Comparison of ENCODE assay signal across 1 cellular context in the genomic region with DNA sequence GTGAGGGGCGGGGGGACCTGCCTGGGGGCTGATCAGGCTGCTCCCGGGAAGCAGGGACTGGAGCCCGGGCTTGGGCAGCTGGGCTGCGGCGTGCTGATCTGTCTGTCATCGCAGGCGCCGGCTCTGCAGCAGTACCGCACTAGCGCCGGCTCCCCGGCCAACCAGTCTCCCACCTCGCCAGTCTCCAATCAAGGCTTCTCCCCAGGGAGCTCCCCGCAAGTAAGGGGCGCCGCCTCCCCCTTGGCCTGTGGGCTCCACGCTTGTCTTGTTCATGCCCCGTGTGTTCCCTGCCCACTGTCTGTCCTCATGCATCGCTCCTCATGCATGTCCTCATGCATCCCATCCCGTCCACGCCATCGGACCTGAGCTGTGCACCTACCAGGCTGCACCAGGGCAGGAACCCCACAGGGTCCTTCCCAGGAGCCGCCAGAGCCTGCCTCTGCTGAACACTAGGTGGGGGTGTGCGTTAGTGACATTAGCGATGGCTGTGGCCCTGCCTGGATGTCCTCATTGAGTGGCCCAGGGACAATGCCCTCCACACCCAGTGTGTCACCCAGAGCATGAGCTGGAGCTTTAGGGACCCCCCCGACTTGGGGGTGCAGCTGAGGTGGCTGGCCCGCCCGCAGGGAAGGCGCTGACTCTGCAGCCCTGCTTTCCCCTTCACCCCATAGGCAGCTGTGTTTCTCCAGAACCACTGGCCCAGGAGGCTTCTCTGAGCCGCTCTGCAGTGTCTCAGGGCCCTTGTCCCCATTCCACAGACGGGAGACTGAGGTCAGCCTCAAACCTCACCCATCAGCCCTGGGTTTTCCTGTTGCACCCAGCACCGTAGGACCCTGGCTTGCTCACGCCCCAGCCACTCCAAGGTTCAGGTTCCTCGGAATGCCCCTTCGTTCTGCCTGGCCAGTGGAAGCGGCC.
TF ChIP-seq lines count a peak whose summit lies in the region.

No MANE protein-coding gene starts in this region.

TF ChIP-seq in HepG2, 621 proteins besides CTCF, POLR2A, EP300 and RAD21 (continued from another document and continues in another):
- TF ChIP-seq, protein P1, sequence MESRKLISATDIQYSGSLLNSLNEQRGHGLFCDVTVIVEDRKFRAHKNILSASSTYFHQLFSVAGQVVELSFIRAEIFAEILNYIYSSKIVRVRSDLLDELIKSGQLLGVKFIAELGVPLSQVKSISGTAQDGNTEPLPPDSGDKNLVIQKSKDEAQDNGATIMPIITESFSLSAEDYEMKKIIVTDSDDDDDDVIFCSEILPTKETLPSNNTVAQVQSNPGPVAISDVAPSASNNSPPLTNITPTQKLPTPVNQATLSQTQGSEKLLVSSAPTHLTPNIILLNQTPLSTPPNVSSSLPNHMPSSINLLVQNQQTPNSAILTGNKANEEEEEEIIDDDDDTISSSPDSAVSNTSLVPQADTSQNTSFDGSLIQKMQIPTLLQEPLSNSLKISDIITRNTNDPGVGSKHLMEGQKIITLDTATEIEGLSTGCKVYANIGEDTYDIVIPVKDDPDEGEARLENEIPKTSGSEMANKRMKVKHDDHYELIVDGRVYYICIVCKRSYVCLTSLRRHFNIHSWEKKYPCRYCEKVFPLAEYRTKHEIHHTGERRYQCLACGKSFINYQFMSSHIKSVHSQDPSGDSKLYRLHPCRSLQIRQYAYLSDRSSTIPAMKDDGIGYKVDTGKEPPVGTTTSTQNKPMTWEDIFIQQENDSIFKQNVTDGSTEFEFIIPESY (CRISPR knock-in tag; IDR thresholded peaks at IDR 0.05): peak; percentile 96
- TF ChIP-seq, protein P2, sequence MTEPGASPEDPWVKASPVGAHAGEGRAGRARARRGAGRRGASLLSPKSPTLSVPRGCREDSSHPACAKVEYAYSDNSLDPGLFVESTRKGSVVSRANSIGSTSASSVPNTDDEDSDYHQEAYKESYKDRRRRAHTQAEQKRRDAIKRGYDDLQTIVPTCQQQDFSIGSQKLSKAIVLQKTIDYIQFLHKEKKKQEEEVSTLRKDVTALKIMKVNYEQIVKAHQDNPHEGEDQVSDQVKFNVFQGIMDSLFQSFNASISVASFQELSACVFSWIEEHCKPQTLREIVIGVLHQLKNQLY (CRISPR knock-in tag; IDR thresholded peaks at IDR 0.05): no peak
- TF ChIP-seq, protein P3, sequence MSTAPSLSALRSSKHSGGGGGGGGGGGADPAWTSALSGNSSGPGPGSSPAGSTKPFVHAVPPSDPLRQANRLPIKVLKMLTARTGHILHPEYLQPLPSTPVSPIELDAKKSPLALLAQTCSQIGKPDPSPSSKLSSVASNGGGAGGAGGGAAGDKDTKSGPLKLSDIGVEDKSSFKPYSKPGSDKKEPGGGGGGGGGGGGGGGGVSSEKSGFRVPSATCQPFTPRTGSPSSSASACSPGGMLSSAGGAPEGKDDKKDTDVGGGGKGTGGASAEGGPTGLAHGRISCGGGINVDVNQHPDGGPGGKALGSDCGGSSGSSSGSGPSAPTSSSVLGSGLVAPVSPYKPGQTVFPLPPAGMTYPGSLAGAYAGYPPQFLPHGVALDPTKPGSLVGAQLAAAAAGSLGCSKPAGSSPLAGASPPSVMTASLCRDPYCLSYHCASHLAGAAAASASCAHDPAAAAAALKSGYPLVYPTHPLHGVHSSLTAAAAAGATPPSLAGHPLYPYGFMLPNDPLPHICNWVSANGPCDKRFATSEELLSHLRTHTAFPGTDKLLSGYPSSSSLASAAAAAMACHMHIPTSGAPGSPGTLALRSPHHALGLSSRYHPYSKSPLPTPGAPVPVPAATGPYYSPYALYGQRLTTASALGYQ (CRISPR knock-in tag; IDR thresholded peaks at IDR 0.05): no peak
- no peak for TF ChIP-seq ZSCAN29 (CRISPR knock-in tag; conservative IDR thresholded peaks at IDR 0.05)
- TF ChIP-seq NR2C2 (CRISPR knock-in tag; IDR thresholded peaks at IDR 0.05; ENCODE audit: borderline replicate concordance): no peak
- TF ChIP-seq ZNF780A (CRISPR knock-in tag; IDR thresholded peaks at IDR 0.05): no peak
- TF ChIP-seq, protein P4, sequence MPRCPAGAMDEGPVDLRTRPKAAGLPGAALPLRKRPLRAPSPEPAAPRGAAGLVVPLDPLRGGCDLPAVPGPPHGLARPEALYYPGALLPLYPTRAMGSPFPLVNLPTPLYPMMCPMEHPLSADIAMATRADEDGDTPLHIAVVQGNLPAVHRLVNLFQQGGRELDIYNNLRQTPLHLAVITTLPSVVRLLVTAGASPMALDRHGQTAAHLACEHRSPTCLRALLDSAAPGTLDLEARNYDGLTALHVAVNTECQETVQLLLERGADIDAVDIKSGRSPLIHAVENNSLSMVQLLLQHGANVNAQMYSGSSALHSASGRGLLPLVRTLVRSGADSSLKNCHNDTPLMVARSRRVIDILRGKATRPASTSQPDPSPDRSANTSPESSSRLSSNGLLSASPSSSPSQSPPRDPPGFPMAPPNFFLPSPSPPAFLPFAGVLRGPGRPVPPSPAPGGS (CRISPR knock-in tag; IDR thresholded peaks at IDR 0.05): no peak
- TF ChIP-seq MAF1 (CRISPR knock-in tag; IDR thresholded peaks at IDR 0.05; ENCODE audit: borderline replicate concordance): no peak
- no peak for TF ChIP-seq ZBTB20 (CRISPR knock-in tag; IDR thresholded peaks at IDR 0.05; ENCODE audit: borderline replicate concordance, low read depth)
- TF ChIP-seq ZNF234 (CRISPR knock-in tag; conservative IDR thresholded peaks at IDR 0.05): no peak
- TF ChIP-seq SMC3 (IDR thresholded peaks at IDR 0.05; ENCODE audit: low read length): peak; percentile 48
- TF ChIP-seq, protein P5, sequence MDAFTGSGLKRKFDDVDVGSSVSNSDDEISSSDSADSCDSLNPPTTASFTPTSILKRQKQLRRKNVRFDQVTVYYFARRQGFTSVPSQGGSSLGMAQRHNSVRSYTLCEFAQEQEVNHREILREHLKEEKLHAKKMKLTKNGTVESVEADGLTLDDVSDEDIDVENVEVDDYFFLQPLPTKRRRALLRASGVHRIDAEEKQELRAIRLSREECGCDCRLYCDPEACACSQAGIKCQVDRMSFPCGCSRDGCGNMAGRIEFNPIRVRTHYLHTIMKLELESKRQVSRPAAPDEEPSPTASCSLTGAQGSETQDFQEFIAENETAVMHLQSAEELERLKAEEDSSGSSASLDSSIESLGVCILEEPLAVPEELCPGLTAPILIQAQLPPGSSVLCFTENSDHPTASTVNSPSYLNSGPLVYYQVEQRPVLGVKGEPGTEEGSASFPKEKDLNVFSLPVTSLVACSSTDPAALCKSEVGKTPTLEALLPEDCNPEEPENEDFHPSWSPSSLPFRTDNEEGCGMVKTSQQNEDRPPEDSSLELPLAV (CRISPR knock-in tag; conservative IDR thresholded peaks at IDR 0.05; ENCODE audit: low read depth): no peak
- TF ChIP-seq HES4 (CRISPR knock-in tag; IDR thresholded peaks at IDR 0.05; ENCODE audit: borderline replicate concordance): no peak
- no peak for TF ChIP-seq TCF7L2 (IDR thresholded peaks at IDR 0.05; ENCODE audit: low read depth, low read length)
- TF ChIP-seq TBX2 (CRISPR knock-in tag; IDR thresholded peaks at IDR 0.05; ENCODE audit: borderline replicate concordance): no peak
- TF ChIP-seq, protein P6, sequence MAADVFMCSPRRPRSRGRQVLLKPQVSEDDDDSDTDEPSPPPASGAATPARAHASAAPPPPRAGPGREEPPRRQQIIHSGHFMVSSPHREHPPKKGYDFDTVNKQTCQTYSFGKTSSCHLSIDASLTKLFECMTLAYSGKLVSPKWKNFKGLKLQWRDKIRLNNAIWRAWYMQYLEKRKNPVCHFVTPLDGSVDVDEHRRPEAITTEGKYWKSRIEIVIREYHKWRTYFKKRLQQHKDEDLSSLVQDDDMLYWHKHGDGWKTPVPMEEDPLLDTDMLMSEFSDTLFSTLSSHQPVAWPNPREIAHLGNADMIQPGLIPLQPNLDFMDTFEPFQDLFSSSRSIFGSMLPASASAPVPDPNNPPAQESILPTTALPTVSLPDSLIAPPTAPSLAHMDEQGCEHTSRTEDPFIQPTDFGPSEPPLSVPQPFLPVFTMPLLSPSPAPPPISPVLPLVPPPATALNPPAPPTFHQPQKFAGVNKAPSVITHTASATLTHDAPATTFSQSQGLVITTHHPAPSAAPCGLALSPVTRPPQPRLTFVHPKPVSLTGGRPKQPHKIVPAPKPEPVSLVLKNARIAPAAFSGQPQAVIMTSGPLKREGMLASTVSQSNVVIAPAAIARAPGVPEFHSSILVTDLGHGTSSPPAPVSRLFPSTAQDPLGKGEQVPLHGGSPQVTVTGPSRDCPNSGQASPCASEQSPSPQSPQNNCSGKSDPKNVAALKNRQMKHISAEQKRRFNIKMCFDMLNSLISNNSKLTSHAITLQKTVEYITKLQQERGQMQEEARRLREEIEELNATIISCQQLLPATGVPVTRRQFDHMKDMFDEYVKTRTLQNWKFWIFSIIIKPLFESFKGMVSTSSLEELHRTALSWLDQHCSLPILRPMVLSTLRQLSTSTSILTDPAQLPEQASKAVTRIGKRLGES (CRISPR knock-in tag; IDR thresholded peaks at IDR 0.05; ENCODE audit: borderline replicate concordance): no peak
- TF ChIP-seq, protein P7, sequence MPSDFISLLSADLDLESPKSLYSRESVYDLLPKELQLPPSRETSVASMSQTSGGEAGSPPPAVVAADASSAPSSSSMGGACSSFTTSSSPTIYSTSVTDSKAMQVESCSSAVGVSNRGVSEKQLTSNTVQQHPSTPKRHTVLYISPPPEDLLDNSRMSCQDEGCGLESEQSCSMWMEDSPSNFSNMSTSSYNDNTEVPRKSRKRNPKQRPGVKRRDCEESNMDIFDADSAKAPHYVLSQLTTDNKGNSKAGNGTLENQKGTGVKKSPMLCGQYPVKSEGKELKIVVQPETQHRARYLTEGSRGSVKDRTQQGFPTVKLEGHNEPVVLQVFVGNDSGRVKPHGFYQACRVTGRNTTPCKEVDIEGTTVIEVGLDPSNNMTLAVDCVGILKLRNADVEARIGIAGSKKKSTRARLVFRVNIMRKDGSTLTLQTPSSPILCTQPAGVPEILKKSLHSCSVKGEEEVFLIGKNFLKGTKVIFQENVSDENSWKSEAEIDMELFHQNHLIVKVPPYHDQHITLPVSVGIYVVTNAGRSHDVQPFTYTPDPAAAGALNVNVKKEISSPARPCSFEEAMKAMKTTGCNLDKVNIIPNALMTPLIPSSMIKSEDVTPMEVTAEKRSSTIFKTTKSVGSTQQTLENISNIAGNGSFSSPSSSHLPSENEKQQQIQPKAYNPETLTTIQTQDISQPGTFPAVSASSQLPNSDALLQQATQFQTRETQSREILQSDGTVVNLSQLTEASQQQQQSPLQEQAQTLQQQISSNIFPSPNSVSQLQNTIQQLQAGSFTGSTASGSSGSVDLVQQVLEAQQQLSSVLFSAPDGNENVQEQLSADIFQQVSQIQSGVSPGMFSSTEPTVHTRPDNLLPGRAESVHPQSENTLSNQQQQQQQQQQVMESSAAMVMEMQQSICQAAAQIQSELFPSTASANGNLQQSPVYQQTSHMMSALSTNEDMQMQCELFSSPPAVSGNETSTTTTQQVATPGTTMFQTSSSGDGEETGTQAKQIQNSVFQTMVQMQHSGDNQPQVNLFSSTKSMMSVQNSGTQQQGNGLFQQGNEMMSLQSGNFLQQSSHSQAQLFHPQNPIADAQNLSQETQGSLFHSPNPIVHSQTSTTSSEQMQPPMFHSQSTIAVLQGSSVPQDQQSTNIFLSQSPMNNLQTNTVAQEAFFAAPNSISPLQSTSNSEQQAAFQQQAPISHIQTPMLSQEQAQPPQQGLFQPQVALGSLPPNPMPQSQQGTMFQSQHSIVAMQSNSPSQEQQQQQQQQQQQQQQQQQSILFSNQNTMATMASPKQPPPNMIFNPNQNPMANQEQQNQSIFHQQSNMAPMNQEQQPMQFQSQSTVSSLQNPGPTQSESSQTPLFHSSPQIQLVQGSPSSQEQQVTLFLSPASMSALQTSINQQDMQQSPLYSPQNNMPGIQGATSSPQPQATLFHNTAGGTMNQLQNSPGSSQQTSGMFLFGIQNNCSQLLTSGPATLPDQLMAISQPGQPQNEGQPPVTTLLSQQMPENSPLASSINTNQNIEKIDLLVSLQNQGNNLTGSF (CRISPR knock-in tag; IDR thresholded peaks at IDR 0.05): no peak
- TF ChIP-seq ZNF552 (CRISPR knock-in tag; IDR thresholded peaks at IDR 0.05; ENCODE audit: borderline replicate concordance): no peak
- TF ChIP-seq SMARCE1 (IDR thresholded peaks at IDR 0.05; ENCODE audit: borderline replicate concordance): no peak
- TF ChIP-seq ZNF792 (CRISPR knock-in tag; IDR thresholded peaks at IDR 0.05): no peak
- no peak for TF ChIP-seq EEA1 (CRISPR knock-in tag; IDR thresholded peaks at IDR 0.05; ENCODE audit: borderline replicate concordance)
- TF ChIP-seq ZNF143 (CRISPR knock-in tag; IDR thresholded peaks at IDR 0.05): no peak
- TF ChIP-seq, protein P8, sequence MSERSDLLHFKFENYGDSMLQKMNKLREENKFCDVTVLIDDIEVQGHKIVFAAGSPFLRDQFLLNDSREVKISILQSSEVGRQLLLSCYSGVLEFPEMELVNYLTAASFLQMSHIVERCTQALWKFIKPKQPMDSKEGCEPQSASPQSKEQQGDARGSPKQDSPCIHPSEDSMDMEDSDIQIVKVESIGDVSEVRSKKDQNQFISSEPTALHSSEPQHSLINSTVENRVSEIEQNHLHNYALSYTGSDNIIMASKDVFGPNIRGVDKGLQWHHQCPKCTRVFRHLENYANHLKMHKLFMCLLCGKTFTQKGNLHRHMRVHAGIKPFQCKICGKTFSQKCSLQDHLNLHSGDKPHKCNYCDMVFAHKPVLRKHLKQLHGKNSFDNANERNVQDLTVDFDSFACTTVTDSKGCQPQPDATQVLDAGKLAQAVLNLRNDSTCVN (CRISPR knock-in tag; IDR thresholded peaks at IDR 0.05; ENCODE audit: borderline replicate concordance): no peak
- TF ChIP-seq, protein P9, sequence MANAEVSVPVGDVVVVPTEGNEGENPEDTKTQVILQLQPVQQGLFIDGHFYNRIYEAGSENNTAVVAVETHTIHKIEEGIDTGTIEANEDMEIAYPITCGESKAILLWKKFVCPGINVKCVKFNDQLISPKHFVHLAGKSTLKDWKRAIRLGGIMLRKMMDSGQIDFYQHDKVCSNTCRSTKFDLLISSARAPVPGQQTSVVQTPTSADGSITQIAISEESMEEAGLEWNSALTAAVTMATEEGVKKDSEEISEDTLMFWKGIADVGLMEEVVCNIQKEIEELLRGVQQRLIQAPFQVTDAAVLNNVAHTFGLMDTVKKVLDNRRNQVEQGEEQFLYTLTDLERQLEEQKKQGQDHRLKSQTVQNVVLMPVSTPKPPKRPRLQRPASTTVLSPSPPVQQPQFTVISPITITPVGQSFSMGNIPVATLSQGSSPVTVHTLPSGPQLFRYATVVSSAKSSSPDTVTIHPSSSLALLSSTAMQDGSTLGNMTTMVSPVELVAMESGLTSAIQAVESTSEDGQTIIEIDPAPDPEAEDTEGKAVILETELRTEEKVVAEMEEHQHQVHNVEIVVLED (CRISPR knock-in tag; IDR thresholded peaks at IDR 0.05; ENCODE audit: borderline replicate concordance): no peak
- TF ChIP-seq ZNF317 (CRISPR knock-in tag; IDR thresholded peaks at IDR 0.05): no peak
- TF ChIP-seq KDM5A (IDR thresholded peaks at IDR 0.05; ENCODE audit: borderline replicate concordance, low read length): no peak
- no peak for TF ChIP-seq ZSCAN25 (CRISPR knock-in tag; IDR thresholded peaks at IDR 0.05)
- TF ChIP-seq TEAD2 (CRISPR knock-in tag; IDR thresholded peaks at IDR 0.05): no peak
